Comparison of ENCODE assay signal across 19 cellular contexts in the genomic region with DNA sequence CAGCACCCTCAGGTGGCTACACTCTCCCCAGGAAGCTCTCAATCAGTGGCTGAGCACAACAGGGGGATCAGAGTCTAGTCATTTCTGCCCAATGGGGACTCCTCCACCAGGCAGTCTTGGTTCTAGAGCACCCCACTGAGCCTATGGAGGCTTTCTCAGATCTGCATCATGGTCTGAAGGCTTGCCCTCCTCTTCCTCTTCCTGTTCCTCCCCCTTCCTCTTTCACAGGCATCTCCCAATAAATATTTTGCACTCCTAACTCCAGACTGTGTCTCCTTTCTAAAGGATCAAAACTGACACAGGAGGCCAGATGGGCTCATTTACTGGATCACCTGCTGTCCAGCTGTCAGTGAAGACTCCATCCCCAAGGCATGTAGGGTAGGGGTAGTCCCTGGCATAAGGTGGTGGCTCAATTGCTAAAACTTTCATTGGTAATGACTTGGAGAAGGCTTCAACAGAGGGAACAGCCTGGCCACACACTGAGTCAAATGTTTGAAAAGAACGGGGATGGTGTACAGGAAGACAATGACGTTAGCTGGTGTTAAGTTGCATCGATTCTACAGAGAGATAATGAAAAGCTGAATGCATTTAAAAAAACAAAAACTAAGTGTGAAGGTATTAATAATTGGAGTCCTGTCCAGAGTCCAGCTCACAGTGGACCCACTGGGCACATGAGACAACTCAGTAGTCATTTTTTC.
DNase-seq lines count a peak whose midpoint lies in the region; ATAC-seq and TF ChIP-seq lines count a peak whose summit lies in the region.
"Had no signal": no experiment of that assay in that cellular context is flagged by ENCODE, and none has a peak within 500 bp of the region (broad histone marks: within the 10 kb centered on the region; RNA-seq: fewer than 3 reads in every experiment).

No MANE protein-coding gene starts in this region.

- intact Hi-C loops in Caco-2 (cut with micrococcal nuclease; ENCODE audit: unreplicated experiment), result no loop called here

- TF ChIP-seq EP300 in upper lobe of left lung (IDR thresholded peaks at IDR 0.05), result no peak

- H3K4me3 ChIP-seq in Caco-2 (ENCODE audit: low read depth, low read length), result no peak overlapping the region
- no peak overlapping the region for H3K4me3 ChIP-seq in Loucy (ENCODE audit: low read length, poor library complexity, severe bottlenecking)
- H3K4me3 ChIP-seq in upper lobe of left lung, result no peak overlapping the region
- H3K4me3 ChIP-seq: GM23248 had no signal

- POLR2A ChIA-PET in Caco-2 (lab: Charles Lee), result no interaction called here

- H3K4me1 ChIP-seq in Caco-2 (peaks cover 70% of the 10 kb centered on the region), Loucy (ENCODE audit: insufficient read depth, low read length, poor library complexity, severe bottlenecking) (peaks cover 3% of the 10 kb centered on the region), upper lobe of left lung (peaks cover 4 to 6% (median 5%) of the 10 kb centered on the region in 4 donors)

- TF ChIP-seq POLR2A in upper lobe of left lung (IDR thresholded peaks at IDR 0.05), result no peak

- H3K9me2 ChIP-seq in Loucy (replicated peaks; ENCODE audit: low read depth, low read length), result no peaks in the 10 kb centered on the region

- ATAC-seq in activated T-helper 17 cell treated with anti-CD3 and anti-CD28 coated beads, Interleukin-2, amount 50 U/mL, for 72 hours (replicated peaks), result no peak
- ATAC-seq in upper lobe of left lung (ENCODE audit: low FRiP score in 2 of 2) (no peak), SK-N-SH treated with all-trans-retinoic acid at 6 μM for 48 hours (no peak), HG03045 (IDR thresholded peaks at IDR 0.05; ENCODE audit: unreplicated experiment) (no peak)

- DNase-seq in Caco-2 (no peak), NCI-H524 treated with DMSO at 0.1 percent for 48 hours (lab: John Stamatoyannopoulos, UW) (peak; percentile 94), upper lobe of left lung (no peak), NCI-H2196 (lab: John Stamatoyannopoulos, UW; ENCODE audit: unreplicated experiment) (no peak)
- DNase-seq: ACHN; CD8-positive, alpha-beta memory T cell; EL; KBM-7; NCI-H1105 treated with DMSO at 0.1 percent for 48 hours; NCI-H1930; NCI-H526; NK-92 treated with Interleukin-12 subunit alpha and Interleukin-12 subunit beta, amount 100 ng/mL, for 24 hours; Right ventricle myocardium superior; T-helper 2 cell had no signal

- no peaks in the 10 kb centered on the region for H3F3A ChIP-seq in Loucy (ENCODE audit: low read depth)

- peaks cover 18% of the 10 kb centered on the region for H3K4me1 Mint-ChIP-seq in Caco-2 (ENCODE audit: low read depth, unreplicated experiment)
- H3K4me1 Mint-ChIP-seq in activated T-helper 17 cell treated with anti-CD3 and anti-CD28 coated beads, Interleukin-2, amount 50 U/mL, for 72 hours, result peaks cover 5% of the 10 kb centered on the region

- H3K4me2 ChIP-seq in Loucy (ENCODE audit: low read depth, low read length, poor library complexity, severe bottlenecking), result no peak overlapping the region

- no peaks in the 10 kb centered on the region for H3K9me3 ChIP-seq in Caco-2
- H3K9me3 ChIP-seq in Loucy (ENCODE audit: insufficient read depth, low read depth, low read length), result no peaks in the 10 kb centered on the region
- H3K9me3 ChIP-seq in upper lobe of left lung, result no peaks in the 10 kb centered on the region

- H3K79me2 ChIP-seq in Loucy (ENCODE audit: insufficient read depth, low read length), result no peaks in the 10 kb centered on the region

- H3K36me3 ChIP-seq in Caco-2 (ENCODE audit: control insufficient read depth, insufficient read depth, low read length), result no peaks in the 10 kb centered on the region
- H3K36me3 ChIP-seq in Loucy (ENCODE audit: insufficient read depth, low read length), result no peaks in the 10 kb centered on the region
- no peaks in the 10 kb centered on the region for H3K36me3 ChIP-seq in upper lobe of left lung

- H3K36me3 Mint-ChIP-seq in Caco-2 (ENCODE audit: insufficient read depth, unreplicated experiment), result peaks cover 5% of the 10 kb centered on the region
- H3K36me3 Mint-ChIP-seq in activated T-helper 17 cell treated with anti-CD3 and anti-CD28 coated beads, Interleukin-2, amount 50 U/mL, for 72 hours (ENCODE audit: low read depth), result no peaks in the 10 kb centered on the region
- H3K36me3 Mint-ChIP-seq: CD8-positive, alpha-beta memory T cell had no signal

- H3K4me3 Mint-ChIP-seq in Caco-2 (ENCODE audit: unreplicated experiment), result no peak overlapping the region
- no peak overlapping the region for H3K4me3 Mint-ChIP-seq in activated T-helper 17 cell treated with anti-CD3 and anti-CD28 coated beads, Interleukin-2, amount 50 U/mL, for 72 hours
- H3K4me3 Mint-ChIP-seq: CD8-positive, alpha-beta memory T cell had no signal

- H3K9ac ChIP-seq in Loucy (ENCODE audit: low read depth, low read length, poor library complexity, severe bottlenecking), result no peak overlapping the region
- H3K9ac ChIP-seq: GM23248 had no signal

- no TSS peak for BruUV-seq in Caco-2 (replicated peaks; lab: Mats Ljungman, UMichigan)

- no peaks in the 10 kb centered on the region for H3K27me3 Mint-ChIP-seq in Caco-2 (ENCODE audit: insufficient read depth, unreplicated experiment)
- H3K27me3 Mint-ChIP-seq in activated T-helper 17 cell treated with anti-CD3 and anti-CD28 coated beads, Interleukin-2, amount 50 U/mL, for 72 hours, result no peaks in the 10 kb centered on the region
- H3K27me3 Mint-ChIP-seq: CD8-positive, alpha-beta memory T cell had no signal

- H4K20me1 ChIP-seq in Loucy (ENCODE audit: insufficient read depth, low read length, poor library complexity, severe bottlenecking), result no peaks in the 10 kb centered on the region

- H3K27ac Mint-ChIP-seq in Caco-2 (ENCODE audit: unreplicated experiment), result peak overlapping the region; percentile 31
- H3K27ac Mint-ChIP-seq in activated T-helper 17 cell treated with anti-CD3 and anti-CD28 coated beads, Interleukin-2, amount 50 U/mL, for 72 hours, result peak overlapping the region; percentile 21

- H3K27me3 ChIP-seq in Caco-2 (replicated peaks; ENCODE audit: control insufficient read depth, insufficient read depth, low read length) (no peaks in the 10 kb centered on the region), Loucy (ENCODE audit: insufficient read depth, low read length, poor library complexity, severe bottlenecking) (no peaks in the 10 kb centered on the region), upper lobe of left lung (no peaks in the 10 kb centered on the region)

- H3K9me3 Mint-ChIP-seq in Caco-2 (ENCODE audit: unreplicated experiment), result no peaks in the 10 kb centered on the region
- no peaks in the 10 kb centered on the region for H3K9me3 Mint-ChIP-seq in activated T-helper 17 cell treated with anti-CD3 and anti-CD28 coated beads, Interleukin-2, amount 50 U/mL, for 72 hours
- H3K9me3 Mint-ChIP-seq: CD8-positive, alpha-beta memory T cell had no signal

- TF ChIP-seq CTCF in Caco-2 (IDR thresholded peaks at IDR 0.05; ENCODE audit: insufficient read depth in 1 of 2, low read depth in 1 of 2, low read length in 1 of 2, severe bottlenecking in 1 of 2, unreplicated experiment in 1 of 2) (no peak), Loucy (conservative IDR thresholded peaks at IDR 0.05; ENCODE audit: low read length) (no peak), upper lobe of left lung (IDR thresholded peaks at IDR 0.05) (no peak)

- H2AFZ ChIP-seq in Loucy (ENCODE audit: low read length), result peak overlapping the region; percentile 78
- H2AFZ ChIP-seq: GM23248 had no signal

- WGBS in upper lobe of left lung, 2 donors, result 70 to 79% methylated on average over 3 of the region's 3 CpGs

- CTCF ChIA-PET in Caco-2 (lab: Charles Lee), result no interaction called here

- H3K27ac ChIP-seq in upper lobe of left lung, result no peak overlapping the region
- H3K27ac ChIP-seq: GM23248 had no signal

TF ChIP-seq in SK-N-SH treated with all-trans-retinoic acid at 6 μM for 48 hours, 23 proteins besides CTCF, POLR2A, EP300 and RAD21:
- TF ChIP-seq ZNF565 (CRISPR knock-in tag; conservative IDR thresholded peaks at IDR 0.05; ENCODE audit: low read depth), result no peak
- TF ChIP-seq ZNF70 (CRISPR knock-in tag; IDR thresholded peaks at IDR 0.05), result no peak
- no peak for TF ChIP-seq BACH2 (CRISPR knock-in tag; IDR thresholded peaks at IDR 0.05; ENCODE audit: borderline replicate concordance)
- TF ChIP-seq CSDC2 (CRISPR knock-in tag; IDR thresholded peaks at IDR 0.05), result no peak
